In the genomic region with DNA sequence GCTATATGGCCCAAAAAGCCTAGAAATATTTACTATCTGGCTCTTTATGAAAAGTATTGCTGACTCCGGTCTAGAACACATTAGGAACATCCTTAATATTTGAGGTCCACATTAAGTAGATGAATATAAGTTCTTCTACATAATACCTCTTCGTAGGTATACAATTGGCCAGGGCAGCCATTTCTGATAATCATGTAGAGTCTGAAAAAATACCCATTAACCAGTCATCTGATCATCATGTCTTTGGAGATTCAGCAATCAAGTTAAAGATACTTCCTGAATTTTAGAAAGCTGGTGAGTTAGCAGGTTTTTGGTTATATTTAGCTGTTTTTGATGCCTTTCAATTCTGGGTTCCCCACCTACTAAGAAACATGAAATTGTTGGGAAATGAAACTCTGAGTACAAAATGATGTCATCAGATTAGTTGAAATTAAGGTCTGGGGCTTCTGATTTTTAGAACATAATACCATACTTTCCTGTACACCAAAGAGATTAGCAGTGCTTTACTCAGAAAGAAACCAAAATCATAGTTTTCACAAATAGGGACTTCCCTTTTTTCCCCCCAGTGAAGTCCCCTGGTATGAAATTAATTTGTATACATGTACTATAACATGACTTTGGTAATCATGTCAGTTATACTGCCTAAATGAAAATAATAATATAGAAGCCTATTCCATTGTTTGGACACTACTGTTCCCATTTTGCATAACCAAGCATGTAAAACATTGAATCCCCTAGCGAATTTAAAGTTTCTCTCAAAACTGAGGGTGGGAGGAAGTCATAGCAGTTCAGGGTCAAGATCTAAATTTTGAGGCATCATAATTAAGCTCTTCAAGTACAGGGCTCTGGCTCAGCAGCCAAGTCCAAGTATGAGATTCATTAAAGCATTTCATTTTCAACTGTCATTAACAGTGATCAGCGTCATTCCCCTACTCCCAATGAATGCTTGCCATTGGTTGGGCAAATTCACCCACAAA, we compare ENCODE assay signal across 15 cellular contexts. TPM values are rescaled to one million over a fixed set of nuclear protein-coding genes. Genes with fewer than 3 reads are reported as not detected.
DNase-seq lines count a peak whose midpoint lies in the region; ATAC-seq and TF ChIP-seq lines count a peak whose summit lies in the region.
"Had no signal": no experiment of that assay in that cellular context is flagged by ENCODE, and none has a peak within 500 bp of the region (broad histone marks: within the 10 kb centered on the region; RNA-seq: fewer than 3 reads in every experiment).

No MANE protein-coding gene starts in this region.

- H3K36me3 Mint-ChIP-seq in MCF 10A (ENCODE audit: insufficient read depth, unreplicated experiment) = no peaks in the 10 kb centered on the region
- H3K36me3 Mint-ChIP-seq: brain had no signal

- no peaks in the 10 kb centered on the region for H3K9me3 ChIP-seq in breast epithelium
- H3K9me3 ChIP-seq: esophagus squamous epithelium, ovary, upper lobe of right lung had no signal

- peak overlapping the region; percentile 30 to 38 for H3K27ac ChIP-seq in breast epithelium
- H3K27ac ChIP-seq: esophagus squamous epithelium, ovary, upper lobe of right lung had no signal

- no peak for DNase-seq in breast epithelium (ENCODE audit: low spot score in 2 of 2)
- DNase-seq in MCF 10A (ENCODE audit: unreplicated experiment) = no peak
- DNase-seq in superior temporal gyrus (ENCODE audit: extremely low spot score) = no peak
- no peak for DNase-seq in stimulated activated CD4-positive, alpha-beta T cell treated with anti-CD3 and anti-CD28 coated beads, Interleukin-15, amount 100 ng/mL, for 24 hours
- no peak for DNase-seq in NCI-H128 (lab: John Stamatoyannopoulos, UW; ENCODE audit: unreplicated experiment)
- no peak for DNase-seq in NCI-H1436 treated with DMSO at 0.1 percent for 48 hours (lab: John Stamatoyannopoulos, UW)
- DNase-seq: esophagus squamous epithelium, kidney, NCI-H2171, ovary, upper lobe of right lung had no signal

- H3K27me3 ChIP-seq in breast epithelium = no peaks in the 10 kb centered on the region
- H3K27me3 ChIP-seq: esophagus squamous epithelium, ovary, upper lobe of right lung had no signal

- POLR2A ChIA-PET in MCF 10A (lab: Yijun Ruan, JAX) = no interaction called here

- no peak overlapping the region for H3K4me3 Mint-ChIP-seq in MCF 10A (ENCODE audit: unreplicated experiment)
- H3K4me3 Mint-ChIP-seq: brain had no signal

- H3K9me3 Mint-ChIP-seq in MCF 10A (ENCODE audit: unreplicated experiment) = no peaks in the 10 kb centered on the region
- H3K9me3 Mint-ChIP-seq: brain had no signal

- H3K36me3 ChIP-seq in breast epithelium = no peaks in the 10 kb centered on the region
- H3K36me3 ChIP-seq: esophagus squamous epithelium, ovary, upper lobe of right lung had no signal

- no peak overlapping the region for H3K27ac Mint-ChIP-seq in MCF 10A (ENCODE audit: low read depth, unreplicated experiment)

- no TSS peak for BruUV-seq in MCF 10A (replicated peaks; lab: Mats Ljungman, UMichigan)

- peaks cover 25% of the 10 kb centered on the region for H3K27me3 Mint-ChIP-seq in MCF 10A (ENCODE audit: insufficient read depth, unreplicated experiment)
- H3K27me3 Mint-ChIP-seq: brain had no signal

- no peak for TF ChIP-seq CTCF in breast epithelium (IDR thresholded peaks at IDR 0.05)
- no peak for TF ChIP-seq CTCF in MCF 10A (IDR thresholded peaks at IDR 0.05; ENCODE audit: unreplicated experiment)

- H3K4me1 Mint-ChIP-seq in MCF 10A (ENCODE audit: insufficient read depth, unreplicated experiment) = no peaks in the 10 kb centered on the region

- no peak for TF ChIP-seq POLR2A in breast epithelium (IDR thresholded peaks at IDR 0.05)

- ATAC-seq in HG02623 (IDR thresholded peaks at IDR 0.05; ENCODE audit: unreplicated experiment) = peak; percentile 69
- ATAC-seq in HG03457 (IDR thresholded peaks at IDR 0.05; ENCODE audit: unreplicated experiment) = peak; percentile 73
- ATAC-seq: upper lobe of right lung had no signal

- no peaks in the 10 kb centered on the region for H3K4me1 ChIP-seq in breast epithelium
- H3K4me1 ChIP-seq: upper lobe of right lung had no signal

- CTCF ChIA-PET in MCF 10A (lab: Yijun Ruan, JAX) = interaction anchor here (0.7 to 1.9 kb wide), 5 partner anchors 11 to 406 kb away, joined by 3 to 6 read pairs (median 4); no protein-coding TSS in a partner anchor

- no peak overlapping the region for H3K4me3 ChIP-seq in breast epithelium
- H3K4me3 ChIP-seq: esophagus squamous epithelium, ovary, upper lobe of right lung had no signal

- intact Hi-C loops in breast epithelium (cut with DNase I; ENCODE audit: low total_unique reads) = no loop called here
- intact Hi-C loops in MCF 10A (cut with micrococcal nuclease) = no loop called here

RNA-seq across cellular contexts. Expression of a gene that starts 18.0 kb away (rescaled TPM):
- total RNA-seq in breast epithelium (10 to 100 TPM in 2 of 3 donors, 1 to 10 TPM in 1; 2.6 to 78.0 (median 28.8) TPM), MCF 10A (2022) (0.16 and 0.44 TPM in 2 replicates)
- total RNA-seq: activated CD8-positive, alpha-beta memory T cell treated with anti-CD3 and anti-CD28 coated beads for 36 hours had no signal
